In the genomic region with DNA sequence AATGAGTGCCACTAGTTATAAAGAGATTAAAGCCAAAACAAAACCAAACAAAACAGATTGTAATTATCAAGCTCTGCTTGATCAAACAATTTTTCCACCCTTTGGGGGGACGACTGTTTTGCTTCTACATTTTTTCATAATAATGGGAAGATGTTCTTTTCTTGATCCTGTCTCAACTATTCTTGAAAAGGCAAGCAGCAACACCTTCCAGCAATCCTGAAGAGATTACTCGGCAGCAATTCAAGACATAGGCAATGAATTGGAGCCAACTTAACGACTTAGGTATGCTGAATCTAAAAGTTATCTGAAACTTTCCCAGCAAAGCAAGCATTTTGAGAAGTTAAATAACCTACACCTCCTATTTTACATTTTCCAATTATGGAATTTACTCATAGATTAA, we compare ENCODE assay signal across 26 cellular contexts.
"Had no signal": no experiment of that assay in that cellular context is flagged by ENCODE, and none has a peak within 500 bp of the region (broad histone marks: within the 10 kb centered on the region; RNA-seq: fewer than 3 reads in every experiment).

No MANE protein-coding gene starts in this region.

- H3K9me3 Mint-ChIP-seq: nephron progenitor cell; neural crest cell; stimulated activated naive B cell treated with anti-CD40 and anti-IgM and Interleukin-4, amounts not matched to agents 10 μg/mL and 1 μg/mL and 100 μg/mL, for 72 hours had no signal

- H3K27ac ChIP-seq: neutrophil, pancreas, prostate gland, right lobe of liver, sigmoid colon, stomach, thoracic aorta, thyroid gland, tibial nerve, upper lobe of left lung, vagina had no signal

- H3K27ac Mint-ChIP-seq: naive thymus-derived CD8-positive, alpha-beta T cell; natural killer cell treated with Interleukin-12 subunit alpha and Interleukin-12 subunit beta and Interleukin-15 and Interleukin-18, amount 100 ng/mL, for 72 hours; nephron progenitor cell; stimulated activated effector memory CD8-positive, alpha-beta T cell treated with anti-CD3 and anti-CD28 coated beads, Interleukin-12 subunit alpha, Interleukin-12 subunit beta, amount 100 ng/mL, for 72 hours; stimulated activated naive B cell treated with anti-CD40 and anti-IgM and Interleukin-4, amounts not matched to agents 10 μg/mL and 1 μg/mL and 100 μg/mL, for 72 hours; stimulated activated naive CD8-positive, alpha-beta T cell treated with anti-CD3 and anti-CD28 coated beads, Interleukin-15, Interleukin-2, amounts not matched to agents 100 ng/mL and 50 ng/mL, for 24 hours had no signal

- H3K36me3 ChIP-seq: neutrophil, pancreas, prostate gland, right lobe of liver, sigmoid colon, stomach, thoracic aorta, thyroid gland, tibial nerve, upper lobe of left lung, vagina had no signal

- H3K9me3 ChIP-seq: neutrophil, pancreas, prostate gland, right lobe of liver, sigmoid colon, stomach, thoracic aorta, thyroid gland, upper lobe of left lung, vagina had no signal

- DNase-seq: naive thymus-derived CD8-positive, alpha-beta T cell; nephron progenitor cell; nucleus accumbens; pancreas; right cardiac atrium; right lobe of liver; sigmoid colon; small intestine; stimulated activated CD4-positive, alpha-beta T cell treated with anti-CD3 and anti-CD28 coated beads, Interleukin-15, amount 100 ng/mL, for 24 hours; stimulated activated CD4-positive, alpha-beta T cell treated with anti-CD3 and anti-CD28 coated beads, Interleukin-2, amount 100 ng/mL, for 48 hours; stimulated activated CD4-positive, alpha-beta T cell treated with anti-CD3 and anti-CD28 coated beads, Interleukin-4, amount 100 ng/mL, for 24 hours; stimulated activated naive B cell treated with anti-CD40 and anti-IgM and Interleukin-4, amounts not matched to agents 10 μg/mL and 1 μg/mL and 100 μg/mL, for 72 hours; stimulated activated naive CD4-positive, alpha-beta T cell treated with Interleukin-2 at 50 U/mL for 16 hours; stomach; thyroid gland; trophoblast cell; upper lobe of left lung had no signal

- ATAC-seq: naive thymus-derived CD8-positive, alpha-beta T cell; natural killer cell treated with Interleukin-12 subunit alpha and Interleukin-12 subunit beta and Interleukin-15 and Interleukin-18, amount 100 ng/mL, for 72 hours; pancreas; right cardiac atrium; right lobe of liver; stimulated activated effector memory CD8-positive, alpha-beta T cell treated with anti-CD3 and anti-CD28 coated beads, Interleukin-12 subunit alpha, Interleukin-12 subunit beta, amount 100 ng/mL, for 72 hours; stimulated activated naive B cell treated with anti-CD40 and anti-IgM and Interleukin-4, amounts not matched to agents 10 μg/mL and 1 μg/mL and 100 μg/mL, for 72 hours had no signal

- H3K4me1 ChIP-seq: pancreas, prostate gland, right lobe of liver, stomach, thyroid gland, tibial nerve, upper lobe of left lung had no signal

- H3K4me3 ChIP-seq: pancreas, prostate gland, right lobe of liver, sigmoid colon, stomach, thoracic aorta, thyroid gland, tibial nerve, upper lobe of left lung, vagina had no signal

- H3K4me1 Mint-ChIP-seq: nephron progenitor cell, neural crest cell had no signal

- H3K4me3 Mint-ChIP-seq: naive thymus-derived CD8-positive, alpha-beta T cell; natural killer cell treated with Interleukin-12 subunit alpha and Interleukin-12 subunit beta and Interleukin-15 and Interleukin-18, amount 100 ng/mL, for 72 hours; nephron progenitor cell; neural crest cell; stimulated activated effector memory CD8-positive, alpha-beta T cell treated with anti-CD3 and anti-CD28 coated beads, Interleukin-12 subunit alpha, Interleukin-12 subunit beta, amount 100 ng/mL, for 72 hours; stimulated activated naive B cell treated with anti-CD40 and anti-IgM and Interleukin-4, amounts not matched to agents 10 μg/mL and 1 μg/mL and 100 μg/mL, for 72 hours; stimulated activated naive CD8-positive, alpha-beta T cell treated with anti-CD3 and anti-CD28 coated beads, Interleukin-15, Interleukin-2, amounts not matched to agents 100 ng/mL and 50 ng/mL, for 24 hours had no signal

- H3K27me3 ChIP-seq: neutrophil, pancreas, right lobe of liver, sigmoid colon, stomach, thyroid gland, tibial nerve, upper lobe of left lung, vagina had no signal

- H3K36me3 Mint-ChIP-seq: stimulated activated effector memory CD8-positive, alpha-beta T cell treated with anti-CD3 and anti-CD28 coated beads, Interleukin-12 subunit alpha, Interleukin-12 subunit beta, amount 100 ng/mL, for 72 hours; stimulated activated naive B cell treated with anti-CD40 and anti-IgM and Interleukin-4, amounts not matched to agents 10 μg/mL and 1 μg/mL and 100 μg/mL, for 72 hours had no signal
